Comparison of ENCODE assay signal across 23 cellular contexts in genomic region chr10:120838941-120839340, GRCh38. TPM values are rescaled to one million over a fixed set of nuclear protein-coding genes. Genes with fewer than 3 reads are reported as not detected.
DNase-seq lines count a peak whose midpoint lies in the region; ATAC-seq, FAIRE-seq and TF ChIP-seq lines count a peak whose summit lies in the region.
"Had no signal": no experiment of that assay in that cellular context is flagged by ENCODE, and none has a peak within 500 bp of the region (broad histone marks: within the 10 kb centered on the region; RNA-seq: fewer than 3 reads in every experiment).

No MANE protein-coding gene starts in this region.

- ATAC-seq in foreskin keratinocyte (peak; percentile 25), lower lobe of right lung (no peak)
- ATAC-seq: A549, GM12878, HCT116 had no signal

- H3K27ac ChIP-seq in foreskin keratinocyte (no peak overlapping the region), small intestine (ENCODE audit: low read depth in 1 of 2, low read length in 1 of 2) (no peak overlapping the region), lower lobe of right lung (no peak overlapping the region)
- H3K27ac ChIP-seq: A549, GM23248 had no signal

- H3K36me3 ChIP-seq in small intestine (ENCODE audit: control insufficient read depth in 2 of 2, insufficient read depth in 2 of 2, low read length in 2 of 2) (no peaks in the 10 kb centered on the region), lower lobe of right lung (no peaks in the 10 kb centered on the region), BE2C (no peaks in the 10 kb centered on the region)

- intact Hi-C loops in lower lobe of right lung (cut with DNase I) = no loop called here

- H3K9me3 ChIP-seq in small intestine (ENCODE audit: control insufficient read depth, low read depth) (no peaks in the 10 kb centered on the region), lower lobe of right lung (no peaks in the 10 kb centered on the region), BE2C (no peaks in the 10 kb centered on the region)
- H3K9me3 ChIP-seq: A549 had no signal

- peaks cover 2% of the 10 kb centered on the region for H3K27me3 ChIP-seq in foreskin keratinocyte
- H3K27me3 ChIP-seq in small intestine (ENCODE audit: control insufficient read depth in 2 of 2, insufficient read depth in 2 of 2, low read length in 2 of 2) = no peaks in the 10 kb centered on the region
- H3K27me3 ChIP-seq in lower lobe of right lung (ENCODE audit: low read depth) = no peaks in the 10 kb centered on the region
- no peaks in the 10 kb centered on the region for H3K27me3 ChIP-seq in BE2C

- no peak overlapping the region for H3K4me3 ChIP-seq in small intestine (ENCODE audit: low read depth in 1 of 2, low read length in 2 of 2)
- no peak overlapping the region for H3K4me3 ChIP-seq in lower lobe of right lung
- H3K4me3 ChIP-seq in BE2C (ENCODE audit: low read depth, low read length) = no peak overlapping the region
- H3K4me3 ChIP-seq: A549, GM12878, GM23248 had no signal

- DNase-seq in NCI-H748 (lab: John Stamatoyannopoulos, UW; ENCODE audit: unreplicated experiment) = peak; percentile 3
- no peak for DNase-seq in NCI-H748 treated with DMSO at 0.1 percent for 48 hours (lab: John Stamatoyannopoulos, UW)
- DNase-seq in foreskin keratinocyte = no peak
- DNase-seq in small intestine = peak; percentile 79
- no peak for DNase-seq in lower lobe of right lung
- no peak for DNase-seq in BE2C
- DNase-seq in DMS 273 (lab: John Stamatoyannopoulos, UW; ENCODE audit: unreplicated experiment) = no peak
- DNase-seq: 8988T; ACHN; AML-193; C1 segment of cervical spinal cord; Calu3; CD4-positive, alpha-beta memory T cell; COR-L47; DMS153; EL; GDM1; GM23248; H9 had no signal

- no peak for FAIRE-seq in small intestine (lab: Jason Lieb, UNC)
- FAIRE-seq: A549, GM12878, GM19239 had no signal

- TF ChIP-seq CTCF in foreskin keratinocyte (conservative IDR thresholded peaks at IDR 0.05) (no peak), lower lobe of right lung (IDR thresholded peaks at IDR 0.05) (no peak), BE2C (IDR thresholded peaks at IDR 0.05; ENCODE audit: low read depth, low read length) (no peak)

- H3K4me1 ChIP-seq in foreskin keratinocyte = no peaks in the 10 kb centered on the region
- H3K4me1 ChIP-seq in small intestine (ENCODE audit: control insufficient read depth in 2 of 2, insufficient read depth in 1 of 2, low read depth in 1 of 2, low read length in 1 of 2) = no peaks in the 10 kb centered on the region
- no peaks in the 10 kb centered on the region for H3K4me1 ChIP-seq in lower lobe of right lung
- no peaks in the 10 kb centered on the region for H3K4me1 ChIP-seq in BE2C
- H3K4me1 ChIP-seq: A549 had no signal

- WGBS in small intestine, 3 donors = 31 to 56% (median 43%) methylated on average over 3 of the region's 3 CpGs

RNA-seq across cellular contexts. Expression of gene WDR11, which starts 12.2 kb away (rescaled TPM):
- total RNA-seq in foreskin keratinocyte = 41.8 and 45.1 TPM in 2 replicates
- 17.9 and 18.8 TPM in 2 replicates for polyA plus RNA-seq in foreskin keratinocyte
- polyA plus RNA-seq in small intestine = 10 to 100 TPM; 17.6 to 31.1 (median 22.2) TPM
- 51.4 TPM for total RNA-seq in lower lobe of right lung
- polyA plus RNA-seq in BE2C (2012; ENCODE audit: insufficient read depth, insufficient read length, low read depth) = 48.2 TPM

Comparison
In these comparisons a context has a peak if more than half of its experiments do, and no peak if none do; other contexts are left out.
1. DNase-seq: peak in NCI-H748 (single experiment) and small intestine (single experiment); none in NCI-H748 treated with DMSO at 0.1 percent for 48 hours (single experiment), foreskin keratinocyte (0 of 2), lower lobe of right lung (single experiment), BE2C (single experiment) and DMS 273 (single experiment).